1 cellular context compared by ENCODE assay signal in genomic region chr9:135088348-135088978, GRCh38.
TF ChIP-seq lines count a peak whose summit lies in the region.

No MANE protein-coding gene starts in this region.

TF ChIP-seq in GM23338, 12 proteins besides CTCF, POLR2A, EP300 and RAD21 (continued from another document):
- TF ChIP-seq ZNF462 (CRISPR knock-in tag; IDR thresholded peaks at IDR 0.05) (no peak), REST (IDR thresholded peaks at IDR 0.05; ENCODE audit: unreplicated experiment) (no peak), JUNB (IDR thresholded peaks at IDR 0.05; ENCODE audit: unreplicated experiment) (no peak), ZNF331 (CRISPR knock-in tag; IDR thresholded peaks at IDR 0.05; ENCODE audit: low read depth) (no peak), EZH2phosphoT487 (IDR thresholded peaks at IDR 0.05; ENCODE audit: unreplicated experiment) (no peak), NANOG (IDR thresholded peaks at IDR 0.05; ENCODE audit: borderline replicate concordance) (no peak), POLR2AphosphoS5 (IDR thresholded peaks at IDR 0.05; ENCODE audit: low read depth) (no peak), ETS1 (IDR thresholded peaks at IDR 0.05) (no peak), STAT1 (IDR thresholded peaks at IDR 0.05; ENCODE audit: unreplicated experiment) (no peak), EZH2 (IDR thresholded peaks at IDR 0.05; ENCODE audit: low read depth, unreplicated experiment) (no peak)
TF ChIP-seq in GM23338: peak in this region for 0.
